Comparison of ENCODE assay signal across 8 cellular contexts in the genomic region with DNA sequence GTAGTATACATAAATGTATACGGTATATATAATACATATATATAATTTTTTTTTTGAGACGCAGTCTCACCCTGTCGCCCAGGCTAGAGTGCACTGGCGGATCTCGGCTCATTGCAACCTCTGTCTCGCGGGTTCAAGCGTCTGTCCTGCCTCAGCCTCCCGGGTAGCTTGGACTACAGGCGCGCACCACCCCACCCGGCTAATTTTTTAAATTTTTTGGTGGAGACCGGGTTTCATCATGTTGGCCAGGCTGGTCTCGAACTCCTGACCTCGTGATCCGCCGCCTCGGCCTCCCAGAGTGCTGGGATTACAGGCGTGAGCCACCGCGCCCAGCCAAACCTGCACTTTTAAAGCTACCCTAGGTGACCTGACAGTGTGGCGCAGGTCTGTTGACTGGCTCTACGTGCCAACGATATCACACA. TPM values are rescaled to one million over a fixed set of nuclear protein-coding genes. Genes with fewer than 3 reads are reported as not detected.
A peak's percentile ranks its signal among the peaks of the same experiment; 100 is the strongest.
DNase-seq lines count a peak whose midpoint lies in the region; ATAC-seq and TF ChIP-seq lines count a peak whose summit lies in the region.

No MANE protein-coding gene starts in this region.

- no peak for TF ChIP-seq CTCF in BE2C (IDR thresholded peaks at IDR 0.05; ENCODE audit: low read depth, low read length)
- no peak for TF ChIP-seq CTCF in choroid plexus epithelial cell (conservative IDR thresholded peaks at IDR 0.05; ENCODE audit: low read depth, low read length)

- H3K27ac Mint-ChIP-seq in naive thymus-derived CD4-positive, alpha-beta T cell: peak overlapping the region; percentile 76 to 95 (median 91)

- DNase-seq in BE2C (no peak), choroid plexus epithelial cell (ENCODE audit: low read depth) (no peak), globus pallidus (ENCODE audit: low spot score) (no peak), A172 (ENCODE audit: low spot score) (no peak), NCI-H146 (lab: John Stamatoyannopoulos, UW) (no peak), GDM1 (lab: John Stamatoyannopoulos, UW) (no peak)
- no peak for DNase-seq in naive thymus-derived CD4-positive, alpha-beta T cell

- peak overlapping the region; percentile 74 for H3K9ac ChIP-seq in HUES48 (ENCODE audit: low read depth, low read length)

- intact Hi-C loops in naive thymus-derived CD4-positive, alpha-beta T cell (cut with micrococcal nuclease): loop anchor here (2.0 to 10.0 kb wide), 12 partner anchors 64 to 747 kb away; a partner anchor contains a TSS

- peaks cover 11 to 44% (median 32%) of the 10 kb centered on the region in 7 donors for H3K4me1 Mint-ChIP-seq in naive thymus-derived CD4-positive, alpha-beta T cell

- no peak for ATAC-seq in naive thymus-derived CD4-positive, alpha-beta T cell

- H3K36me3 ChIP-seq in BE2C (peaks cover 22% of the 10 kb centered on the region), HUES48 (ENCODE audit: control insufficient read depth, insufficient read depth, low read length) (peaks cover 28% of the 10 kb centered on the region)
- H3K36me3 ChIP-seq in naive thymus-derived CD4-positive, alpha-beta T cell (ENCODE audit: control insufficient read depth in 2 of 3, insufficient read depth in 3 of 3, low read length in 3 of 3): peaks cover 0 to 23% (median 0%) of the 10 kb centered on the region in 3 experiments

- no peaks in the 10 kb centered on the region for H3K27me3 ChIP-seq in BE2C
- no peaks in the 10 kb centered on the region for H3K27me3 ChIP-seq in HUES48 (ENCODE audit: control insufficient read depth, insufficient read depth, low read length)
- no peaks in the 10 kb centered on the region for H3K27me3 ChIP-seq in naive thymus-derived CD4-positive, alpha-beta T cell (ENCODE audit: control insufficient read depth in 2 of 2, insufficient read depth in 2 of 2, low read length in 2 of 2)

- peak overlapping the region; percentile 90 to 98 (median 94) for H3K4me3 Mint-ChIP-seq in naive thymus-derived CD4-positive, alpha-beta T cell

- no peaks in the 10 kb centered on the region for H3K27me3 Mint-ChIP-seq in naive thymus-derived CD4-positive, alpha-beta T cell

- H3K9me3 ChIP-seq in BE2C: no peaks in the 10 kb centered on the region; the same call in 1 of the 2 replicates
- no peaks in the 10 kb centered on the region for H3K9me3 ChIP-seq in HUES48 (ENCODE audit: control insufficient read depth, insufficient read depth, low read length)
- H3K9me3 ChIP-seq in naive thymus-derived CD4-positive, alpha-beta T cell (ENCODE audit: control insufficient read depth in 2 of 3, low read length in 3 of 3): no peaks in the 10 kb centered on the region

- CTCF ChIA-PET in naive thymus-derived CD4-positive, alpha-beta T cell (lab: Charles Lee): interaction anchor here (1.2 kb wide), 1 partner anchor 21 kb away, joined by 3 read pairs; no protein-coding TSS in a partner anchor

- H3K4me1 ChIP-seq in BE2C: peaks cover 3% of the 10 kb centered on the region; the same call in 1 of the 2 replicates
- no peaks in the 10 kb centered on the region for H3K4me1 ChIP-seq in HUES48 (ENCODE audit: control insufficient read depth, insufficient read depth, low read length)
- H3K4me1 ChIP-seq in naive thymus-derived CD4-positive, alpha-beta T cell (ENCODE audit: control insufficient read depth in 2 of 2, insufficient read depth in 2 of 2, low read length in 2 of 2): peaks cover 5 to 7% of the 10 kb centered on the region in 2 donors

- peaks cover 0 to 2% (median 0%) of the 10 kb centered on the region in 11 donors for H3K9me3 Mint-ChIP-seq in naive thymus-derived CD4-positive, alpha-beta T cell

- POLR2A ChIA-PET in naive thymus-derived CD4-positive, alpha-beta T cell (lab: Charles Lee): interaction anchor here (0.7 to 1.9 kb wide), 7 partner anchors 12 to 97 kb away, joined by 3 to 12 read pairs (median 5); a partner anchor contains a TSS

- H3K27ac ChIP-seq in HUES48 (ENCODE audit: low read depth, low read length): no peak overlapping the region
- H3K27ac ChIP-seq in naive thymus-derived CD4-positive, alpha-beta T cell (ENCODE audit: low read depth, low read length): peak overlapping the region; percentile 87

- H3K4me3 ChIP-seq in BE2C (ENCODE audit: low read depth, low read length) (peak overlapping the region; percentile 95), HUES48 (ENCODE audit: low read depth, low read length) (peak overlapping the region; percentile 84), choroid plexus epithelial cell (ENCODE audit: low read depth, low read length) (peak overlapping the region; percentile 85)
- H3K4me3 ChIP-seq in naive thymus-derived CD4-positive, alpha-beta T cell (ENCODE audit: low read length): peak overlapping the region; percentile 91

- peaks cover 0 to 6% (median 0%) of the 10 kb centered on the region in 5 donors for H3K36me3 Mint-ChIP-seq in naive thymus-derived CD4-positive, alpha-beta T cell

RNA-seq across cellular contexts. Expression of a gene that starts 0.7 kb away (rescaled TPM):
- 216 TPM for polyA plus RNA-seq in BE2C (2012; ENCODE audit: insufficient read depth, insufficient read length, low read depth)
- 10 to 100 TPM; 34.1 to 46.2 (median 45.0) TPM for total RNA-seq in naive thymus-derived CD4-positive, alpha-beta T cell
- polyA plus RNA-seq in naive thymus-derived CD4-positive, alpha-beta T cell: 10 to 100 TPM; 34.6 to 45.8 TPM
- 46.8 and 116 TPM in 2 replicates for total RNA-seq in A172 (2014; rRNA removed; shearing (Covaris generic))

RNA-seq across cellular contexts. Expression of a gene that starts 21.3 kb away (rescaled TPM):
- 147 TPM for polyA plus RNA-seq in BE2C (2012; ENCODE audit: insufficient read depth, insufficient read length, low read depth)
- total RNA-seq in naive thymus-derived CD4-positive, alpha-beta T cell: 1 to 10 TPM in 1 of 5 experiments, under 1 TPM in 3, not detected in 1; 0.24 to 1.3 (median 0.45) TPM
- polyA plus RNA-seq in naive thymus-derived CD4-positive, alpha-beta T cell: under 1 TPM; 0.13 to 0.18 TPM
- total RNA-seq in A172 (2014; rRNA removed; shearing (Covaris generic)): 87.4 and 100 TPM in 2 replicates

RNA-seq across cellular contexts. Expression of a gene that starts 34.5 kb away (rescaled TPM):
- polyA plus RNA-seq in BE2C (2012; ENCODE audit: insufficient read depth, insufficient read length, low read depth): 45.4 TPM
- total RNA-seq in naive thymus-derived CD4-positive, alpha-beta T cell: under 1 TPM in 1 of 5 experiments, not detected in 4; 0.53 TPM
- not detected for polyA plus RNA-seq in naive thymus-derived CD4-positive, alpha-beta T cell
- total RNA-seq in A172 (2014; rRNA removed; shearing (Covaris generic)): 3.2 and 5.7 TPM in 2 replicates

Comparison
In these comparisons a context has a peak if more than half of its experiments do, and no peak if none do; other contexts are left out.
1. RNA of a gene that starts 21.3 kb away (total RNA-seq): 87.4 to 100 TPM in A172; 0.24 to 1.3 TPM in naive thymus-derived CD4-positive, alpha-beta T cell; every median in the first group is over 10 times any median in the second.
2. Peak in every context shown above with its lines, with median percentiles within 50 percentile points of each other: H3K4me3 ChIP-seq.